8 cellular contexts compared by ENCODE assay signal in the genomic region with DNA sequence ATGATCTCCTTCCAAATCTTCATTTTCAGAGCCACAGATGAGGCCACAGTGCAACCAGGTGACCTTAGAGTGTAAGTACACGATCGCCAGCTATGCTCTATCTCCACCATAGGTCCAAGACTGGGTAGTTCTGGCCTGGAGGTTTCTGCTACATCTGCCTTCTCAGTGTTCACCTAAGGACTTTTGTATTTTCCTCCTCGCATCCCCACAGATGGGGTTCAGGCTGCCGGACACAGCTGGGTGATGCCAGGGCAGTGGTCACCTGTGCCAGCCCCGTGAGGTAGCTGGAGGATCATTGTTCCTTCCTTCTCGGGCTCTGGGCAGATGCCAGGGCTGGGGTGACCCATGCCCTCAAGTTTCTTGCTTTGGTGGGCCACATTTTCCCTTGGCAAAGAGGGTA. TPM values are rescaled to one million over a fixed set of nuclear protein-coding genes. Genes with fewer than 3 reads are reported as not detected.
DNase-seq lines count a peak whose midpoint lies in the region; ATAC-seq and TF ChIP-seq lines count a peak whose summit lies in the region.
"Not testable (repeated sequence)": the region's sequence is repeated elsewhere in the genome, so short reads cannot be mapped to it uniquely, and the experiment has no call there.

A gene (minus strand): TSS at position 101 of the 400 bp plus-strand sequence.

- not testable (repeated sequence) for H3K27me3 Mint-ChIP-seq in activated CD4-positive, alpha-beta T cell treated with anti-CD3 and anti-CD28 coated beads for 36 hours; mesothelial cell of epicardium (ENCODE audit: low read depth)

- not testable (repeated sequence) for ATAC-seq in activated CD4-positive, alpha-beta T cell treated with anti-CD3 and anti-CD28 coated beads for 36 hours; left cardiac atrium; upper lobe of right lung

- not testable (repeated sequence) for H3K27me3 ChIP-seq in adrenal gland, upper lobe of right lung

- not testable (repeated sequence) for H3K4me1 Mint-ChIP-seq in activated CD4-positive, alpha-beta T cell treated with anti-CD3 and anti-CD28 coated beads for 36 hours; mesothelial cell of epicardium

- H3K9me3 ChIP-seq in adrenal gland (replicated peaks in 1 of 3); upper lobe of right lung: not testable (repeated sequence)

- not testable (repeated sequence) for H3K9me3 Mint-ChIP-seq in activated CD4-positive, alpha-beta T cell treated with anti-CD3 and anti-CD28 coated beads for 36 hours (ENCODE audit: low read depth); mesothelial cell of epicardium

- DNase-seq in HT-29 (ENCODE audit: low spot score); activated CD4-positive, alpha-beta T cell treated with anti-CD3 and anti-CD28 coated beads for 36 hours; adrenal gland; epithelial cell of prostate (ENCODE audit: low read depth, low spot score); left cardiac atrium; mesothelial cell of epicardium (ENCODE audit: low spot score in 2 of 2, unreplicated experiment in 2 of 2); pulmonary artery endothelial cell (ENCODE audit: low read depth, low spot score); upper lobe of right lung: not testable (repeated sequence)

- H3K27ac ChIP-seq in adrenal gland, upper lobe of right lung: not testable (repeated sequence)
- peak within 1 kb of the TSS; percentile 53 for H3K27ac ChIP-seq in epithelial cell of prostate

- CTCF ChIA-PET in activated CD4-positive, alpha-beta T cell treated with anti-CD3 and anti-CD28 coated beads for 36 hours (lab: Charles Lee) = not testable (repeated sequence)

- H3K4me3 Mint-ChIP-seq in activated CD4-positive, alpha-beta T cell treated with anti-CD3 and anti-CD28 coated beads for 36 hours; mesothelial cell of epicardium: not testable (repeated sequence)

- not testable (repeated sequence) for H3K27ac Mint-ChIP-seq in activated CD4-positive, alpha-beta T cell treated with anti-CD3 and anti-CD28 coated beads for 36 hours; mesothelial cell of epicardium

- not testable (repeated sequence) for H3K36me3 ChIP-seq in adrenal gland (replicated peaks in 1 of 2); upper lobe of right lung

- TF ChIP-seq POLR2A in adrenal gland (IDR thresholded peaks at IDR 0.05) = not testable (repeated sequence)

- H3K36me3 Mint-ChIP-seq in activated CD4-positive, alpha-beta T cell treated with anti-CD3 and anti-CD28 coated beads for 36 hours (ENCODE audit: low read depth); mesothelial cell of epicardium: not testable (repeated sequence)

- POLR2A ChIA-PET in activated CD4-positive, alpha-beta T cell treated with anti-CD3 and anti-CD28 coated beads for 36 hours (lab: Charles Lee) = not testable (repeated sequence)

- not testable (repeated sequence) for TF ChIP-seq CTCF in adrenal gland (IDR thresholded peaks at IDR 0.05); mesothelial cell of epicardium (IDR thresholded peaks at IDR 0.05; ENCODE audit: unreplicated experiment); upper lobe of right lung (IDR thresholded peaks at IDR 0.05)

- intact Hi-C loops in activated CD4-positive, alpha-beta T cell treated with anti-CD3 and anti-CD28 coated beads for 36 hours (cut with DNase I, micrococcal nuclease); adrenal gland (cut with DNase I); left cardiac atrium (cut with DNase I); upper lobe of right lung (cut with DNase I): not testable (repeated sequence)

- H3K4me1 ChIP-seq in adrenal gland (replicated peaks in 1 of 2); upper lobe of right lung: not testable (repeated sequence)

- WGBS in adrenal gland, 4 donors = 83 to 100% methylated on average over 2 of the region's 6 CpGs; no CpG with 5 or more reads in 2 of the 4 donors

- not testable (repeated sequence) for H3K4me3 ChIP-seq in adrenal gland, upper lobe of right lung

RNA-seq across cellular contexts. Expression of the gene that starts here (rescaled TPM):
- total RNA-seq in HT-29 (2014; rRNA removed; shearing (Covaris generic)) = 10.7 and 24.9 TPM in 2 replicates
- 10 to 100 TPM; 42.1 to 44.3 TPM for total RNA-seq in activated CD4-positive, alpha-beta T cell treated with anti-CD3 and anti-CD28 coated beads for 36 hours
- total RNA-seq in adrenal gland (10 to 100 TPM in 7 of 8 donors, 1 to 10 TPM in 1; 6.7 to 43.3 (median 28.5) TPM), left cardiac atrium (10 to 100 TPM; 22.1 to 23.4 TPM), mesothelial cell of epicardium (97.9 to 109 TPM (median 105 TPM) in 3 replicates), pulmonary artery endothelial cell (12.5 and 25.8 TPM in 2 replicates), upper lobe of right lung (69.2 TPM)
- polyA plus RNA-seq in adrenal gland = 100 to 1,000 TPM in 2 of 3 donors, 1 to 10 TPM in 1; 6.4 to 569 (median 272) TPM
